In the genomic region with DNA sequence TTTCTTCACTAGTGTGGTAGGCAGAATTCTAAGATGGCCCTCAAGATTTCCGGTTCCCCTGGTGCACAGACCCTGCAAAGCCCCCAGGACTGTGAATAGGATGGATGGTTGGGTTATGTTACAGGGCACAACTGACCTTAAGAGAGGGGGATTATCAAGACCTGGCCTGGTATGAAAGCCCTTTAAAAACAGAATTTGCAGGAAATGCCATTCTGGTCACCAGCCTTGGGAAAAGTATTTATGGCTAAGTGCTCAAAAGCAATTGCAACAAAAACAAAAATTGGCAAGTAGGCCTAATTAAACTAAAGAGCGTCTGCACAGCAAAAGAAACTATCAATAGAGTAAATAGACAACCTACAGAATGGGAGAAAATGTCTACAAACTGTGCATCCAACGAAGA, we compare ENCODE assay signal across 32 cellular contexts.
A peak's percentile ranks its signal among the peaks of the same experiment; 100 is the strongest.
DNase-seq lines count a peak whose midpoint lies in the region; ATAC-seq and TF ChIP-seq lines count a peak whose summit lies in the region.
"Had no signal": no experiment of that assay in that cellular context is flagged by ENCODE, and none has a peak within 500 bp of the region (broad histone marks: within the 10 kb centered on the region; RNA-seq: fewer than 3 reads in every experiment).

No MANE protein-coding gene starts in this region.

- no peak overlapping the region for H4K8ac ChIP-seq in mesenchymal stem cell (ENCODE audit: low read length)

- no peaks in the 10 kb centered on the region for H3K27me3 ChIP-seq in SJSA1 (replicated peaks)
- H3K27me3 ChIP-seq in mesenchymal stem cell (ENCODE audit: control insufficient read depth in 1 of 2, insufficient read depth in 1 of 2, low read length in 2 of 2): no peaks in the 10 kb centered on the region
- H3K27me3 ChIP-seq: suprapubic skin had no signal

- no peak overlapping the region for H3K18ac ChIP-seq in mesenchymal stem cell (ENCODE audit: low read depth in 1 of 2, low read length in 2 of 2)

- peaks cover 18% of the 10 kb centered on the region for H3K79me1 ChIP-seq in mesenchymal stem cell (replicated peaks; ENCODE audit: low read length, poor library complexity, severe bottlenecking)

- H3K4me1 Mint-ChIP-seq in activated naive CD8-positive, alpha-beta T cell (ENCODE audit: low read depth): peaks cover 56% of the 10 kb centered on the region
- peaks cover 59% of the 10 kb centered on the region for H3K4me1 Mint-ChIP-seq in activated naive CD8-positive, alpha-beta T cell treated with anti-CD3 and anti-CD28 coated beads for 36 hours

- no peak overlapping the region for H2BK5ac ChIP-seq in mesenchymal stem cell (ENCODE audit: low read depth, low read length, poor library complexity, severe bottlenecking)

- H3K14ac ChIP-seq in mesenchymal stem cell (ENCODE audit: low read length in 2 of 2): no peak overlapping the region

- no peaks in the 10 kb centered on the region for H3K9me3 Mint-ChIP-seq in activated naive CD8-positive, alpha-beta T cell (ENCODE audit: low read depth)
- peaks cover 2% of the 10 kb centered on the region for H3K9me3 Mint-ChIP-seq in activated naive CD8-positive, alpha-beta T cell treated with anti-CD3 and anti-CD28 coated beads for 36 hours
- H3K9me3 Mint-ChIP-seq: activated CD8-positive, alpha-beta T cell treated with anti-CD3 and anti-CD28 coated beads for 36 hours; activated naive CD4-positive, alpha-beta T cell treated with anti-CD3 and anti-CD28 coated beads, Interleukin-2, amount 50 U/mL, for 72 hours; activated T-helper 17 cell treated with anti-CD3 and anti-CD28 coated beads, Interleukin-2, amount 50 U/mL, for 72 hours; CD8-positive, alpha-beta memory T cell had no signal

- no peaks in the 10 kb centered on the region for H3K27me3 Mint-ChIP-seq in activated naive CD8-positive, alpha-beta T cell
- no peaks in the 10 kb centered on the region for H3K27me3 Mint-ChIP-seq in activated naive CD8-positive, alpha-beta T cell treated with anti-CD3 and anti-CD28 coated beads for 36 hours
- H3K27me3 Mint-ChIP-seq: activated CD8-positive, alpha-beta T cell treated with anti-CD3 and anti-CD28 coated beads for 36 hours; activated T-helper 17 cell treated with anti-CD3 and anti-CD28 coated beads, Interleukin-2, amount 50 U/mL, for 72 hours; naive thymus-derived CD4-positive, alpha-beta T cell had no signal

- H3K27ac ChIP-seq in SJSA1 (peak overlapping the region; percentile 86), mesenchymal stem cell (ENCODE audit: low read length, poor library complexity, severe bottlenecking) (peak overlapping the region; percentile 53)
- H3K27ac ChIP-seq: PC-9, psoas muscle, suprapubic skin had no signal

- 75% methylated on average over 3 of the region's 3 CpGs for WGBS in mesenchymal stem cell

- H3K4ac ChIP-seq in mesenchymal stem cell (ENCODE audit: low read depth in 1 of 2, low read length in 2 of 2): no peak overlapping the region

- H3K4me1 ChIP-seq in SJSA1 (replicated peaks) (peaks cover 88% of the 10 kb centered on the region), mesenchymal stem cell (ENCODE audit: control insufficient read depth, insufficient read depth, low read depth, low read length) (peaks cover 40% of the 10 kb centered on the region)

- H2AFZ ChIP-seq in mesenchymal stem cell (ENCODE audit: low read depth, low read length): no peak overlapping the region
- H2AFZ ChIP-seq: PC-9 had no signal

- no peak overlapping the region for H4K91ac ChIP-seq in mesenchymal stem cell (ENCODE audit: low read length)

- peak overlapping the region; percentile 91 for H2AK5ac ChIP-seq in mesenchymal stem cell (ENCODE audit: low read length, severe bottlenecking)

- no peak overlapping the region for H3K4me3 ChIP-seq in SJSA1
- H3K4me3 ChIP-seq in mesenchymal stem cell (ENCODE audit: insufficient read depth in 1 of 2, low read depth in 1 of 2, low read length in 2 of 2): no peak overlapping the region
- H3K4me3 ChIP-seq: GM12878, K562, PC-9, psoas muscle, suprapubic skin had no signal

- TF ChIP-seq POLR2A in GM18505 (IDR thresholded peaks at IDR 0.05; ENCODE audit: borderline replicate concordance, extremely low read depth, insufficient read depth, insufficient read length): no peak

- no peaks in the 10 kb centered on the region for H3K9me3 ChIP-seq in SJSA1 (replicated peaks)
- H3K9me3 ChIP-seq in mesenchymal stem cell (ENCODE audit: control insufficient read depth, low read length): no peaks in the 10 kb centered on the region
- H3K9me3 ChIP-seq: psoas muscle, suprapubic skin had no signal

- ATAC-seq in GM18505 (IDR thresholded peaks at IDR 0.05; ENCODE audit: unreplicated experiment): no peak
- ATAC-seq: activated CD4-positive, CD25-positive, alpha-beta regulatory T cell treated with anti-CD3 and anti-CD28 coated beads, Interleukin-2, amount 50 U/mL, for 24 hours; activated CD8-positive, alpha-beta T cell treated with anti-CD3 and anti-CD28 coated beads for 36 hours; activated naive CD4-positive, alpha-beta T cell treated with anti-CD3 and anti-CD28 coated beads, Interleukin-2, amount 50 U/mL, for 72 hours; activated T-helper 17 cell treated with anti-CD3 and anti-CD28 coated beads, Interleukin-2, amount 50 U/mL, for 72 hours; GM12878; K562; left ventricle myocardium superior; naive thymus-derived CD4-positive, alpha-beta T cell; psoas muscle; sciatic nerve had no signal

- H3K4me2 ChIP-seq in mesenchymal stem cell (ENCODE audit: low read length, poor library complexity, severe bottlenecking): no peak overlapping the region
- H3K4me2 ChIP-seq: PC-9 had no signal

- H3K36me3 ChIP-seq in SJSA1 (peaks cover 3% of the 10 kb centered on the region; the same call in 1 of the 2 replicates), mesenchymal stem cell (ENCODE audit: control insufficient read depth in 1 of 2, insufficient read depth in 2 of 2, low read depth in 1 of 2, low read length in 2 of 2) (no peaks in the 10 kb centered on the region)
- H3K36me3 ChIP-seq: suprapubic skin had no signal

- peak overlapping the region in 1 of 2 experiments; percentile 28 for H2BK12ac ChIP-seq in mesenchymal stem cell (ENCODE audit: low read length in 2 of 2)

- no peak overlapping the region for H2BK120ac ChIP-seq in mesenchymal stem cell (ENCODE audit: low read depth, low read length)

- peaks cover 27% of the 10 kb centered on the region for H3K36me3 Mint-ChIP-seq in activated naive CD8-positive, alpha-beta T cell
- H3K36me3 Mint-ChIP-seq in activated naive CD8-positive, alpha-beta T cell treated with anti-CD3 and anti-CD28 coated beads for 36 hours: peaks cover 47% of the 10 kb centered on the region

- DNase-seq in activated naive CD8-positive, alpha-beta T cell treated with anti-CD3 and anti-CD28 coated beads for 36 hours: no peak
- DNase-seq in SJSA1 (ENCODE audit: low read depth in 1 of 2, low spot score in 2 of 2) (no peak), mesenchymal stem cell (no peak), SKM-1 (lab: John Stamatoyannopoulos, UW; ENCODE audit: unreplicated experiment) (no peak), midbrain (lab: John Stamatoyannopoulos, UW) (no peak), mucosa of gallbladder (ENCODE audit: low spot score) (no peak)
- DNase-seq: ACHN; activated CD8-positive, alpha-beta T cell treated with anti-CD3 and anti-CD28 coated beads for 36 hours; aorta; CD8-positive, alpha-beta memory T cell; cortex of kidney; DMS 273 treated with DMSO at 0.1 percent for 48 hours; head of caudate nucleus; left ventricle myocardium superior; naive thymus-derived CD4-positive, alpha-beta T cell; NCI-H1092 treated with DMSO at 0.1 percent for 48 hours; NCI-H187 treated with DMSO at 0.1 percent for 48 hours; NCI-H2171 treated with DMSO at 0.1 percent for 48 hours; NCI-H526; psoas muscle; stimulated activated CD4-positive, alpha-beta T cell treated with anti-CD3 and anti-CD28 coated beads, Interleukin-15, amount 100 ng/mL, for 24 hours; stimulated activated CD4-positive, alpha-beta T cell treated with anti-CD3 and anti-CD28 coated beads, Interleukin-4, amount 100 ng/mL, for 4 hours had no signal

- H2BK15ac ChIP-seq in mesenchymal stem cell (ENCODE audit: low read depth, poor library complexity, severe bottlenecking): no peak overlapping the region

- H3K9ac ChIP-seq in mesenchymal stem cell (ENCODE audit: low read length): no peak overlapping the region

- peak overlapping the region; percentile 4 for H3K27ac Mint-ChIP-seq in activated naive CD8-positive, alpha-beta T cell
- H3K27ac Mint-ChIP-seq in activated naive CD8-positive, alpha-beta T cell treated with anti-CD3 and anti-CD28 coated beads for 36 hours: no peak overlapping the region
- H3K27ac Mint-ChIP-seq: activated T-helper 17 cell treated with anti-CD3 and anti-CD28 coated beads, Interleukin-2, amount 50 U/mL, for 72 hours had no signal

- no peak overlapping the region for H3K23ac ChIP-seq in mesenchymal stem cell (ENCODE audit: low read length in 2 of 2)

- H3K4me3 Mint-ChIP-seq in activated naive CD8-positive, alpha-beta T cell: no peak overlapping the region
- no peak overlapping the region for H3K4me3 Mint-ChIP-seq in activated naive CD8-positive, alpha-beta T cell treated with anti-CD3 and anti-CD28 coated beads for 36 hours
- H3K4me3 Mint-ChIP-seq: activated CD8-positive, alpha-beta T cell treated with anti-CD3 and anti-CD28 coated beads for 36 hours; activated T-helper 17 cell treated with anti-CD3 and anti-CD28 coated beads, Interleukin-2, amount 50 U/mL, for 72 hours; CD8-positive, alpha-beta memory T cell; naive thymus-derived CD4-positive, alpha-beta T cell had no signal
